ENCODE assay signal across 8 cellular contexts in genomic region chr12:114605918-114606317, GRCh38.
"Had no signal": no experiment of that assay in that cellular context is flagged by ENCODE, and none has a peak within 500 bp of the region (broad histone marks: within the 10 kb centered on the region; RNA-seq: fewer than 3 reads in every experiment).

No MANE protein-coding gene starts in this region.

- H3K4me2 ChIP-seq: KMS-11 had no signal

- DNase-seq: IMR-90, Karpas-422, Kasumi-1, KBM-7, KG1 had no signal

- H3K9ac ChIP-seq: KMS-11 had no signal

- FAIRE-seq: HTR-8/SVneo had no signal

- H3K27ac ChIP-seq: HL-60, KMS-11 had no signal
